In the genomic region with DNA sequence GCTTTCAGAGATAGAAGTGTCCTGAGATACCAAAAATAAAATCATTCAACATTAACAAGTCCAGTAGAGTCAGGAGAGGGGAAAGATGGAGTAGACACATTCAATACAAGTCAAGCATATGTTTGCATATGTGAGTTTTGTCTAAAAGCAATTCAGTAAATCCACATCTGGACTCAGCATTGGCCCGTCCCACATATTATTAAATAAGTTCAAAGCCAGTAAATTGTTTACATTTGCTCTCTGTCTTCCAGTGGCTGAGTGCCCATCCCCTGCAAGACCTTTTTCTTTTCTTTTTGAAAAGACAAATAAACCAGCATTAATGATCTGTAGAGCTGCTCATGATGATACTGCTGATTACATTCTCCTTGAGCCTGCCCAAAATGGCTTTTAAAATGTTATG, we compare ENCODE assay signal across 19 cellular contexts.
DNase-seq lines count a peak whose midpoint lies in the region; ATAC-seq and TF ChIP-seq lines count a peak whose summit lies in the region.
"Had no signal": no experiment of that assay in that cellular context is flagged by ENCODE, and none has a peak within 500 bp of the region (broad histone marks: within the 10 kb centered on the region; RNA-seq: fewer than 3 reads in every experiment).

No MANE protein-coding gene starts in this region.

- no peak overlapping the region for H4K8ac ChIP-seq in IMR-90 (ENCODE audit: low read depth in 2 of 2, low read length in 2 of 2)

- intact Hi-C loops in IMR-90 (cut with micrococcal nuclease) = no loop called here
- intact Hi-C loops in CD8-positive, alpha-beta T cell (cut with DNase I, micrococcal nuclease) = no loop called here

- H3K4me1 Mint-ChIP-seq in CD8-positive, alpha-beta T cell (ENCODE audit: low read depth) = no peaks in the 10 kb centered on the region

- H3K36me3 ChIP-seq in IMR-90 (ENCODE audit: control insufficient read depth, insufficient read depth, low read length) (peaks cover 28% of the 10 kb centered on the region), rectal smooth muscle tissue (ENCODE audit: control insufficient read depth, insufficient read depth, low read length) (no peaks in the 10 kb centered on the region), SJCRH30 (peaks cover 82% of the 10 kb centered on the region)
- H3K36me3 ChIP-seq in CD8-positive, alpha-beta T cell (ENCODE audit: insufficient read depth, low read length) = no peaks in the 10 kb centered on the region

- H3K18ac ChIP-seq in IMR-90 (ENCODE audit: low read depth, low read length) = peak overlapping the region; percentile 67; the same call in 1 of the 2 replicates

- TF ChIP-seq POLR2A in IMR-90 (IDR thresholded peaks at IDR 0.05; ENCODE audit: low read depth, low read length) = no peak

- H3K4me2 ChIP-seq in IMR-90 (ENCODE audit: low read depth, low read length) = no peak overlapping the region
- H3K4me2 ChIP-seq: A549, SK-N-SH had no signal

- H2BK15ac ChIP-seq in IMR-90 (ENCODE audit: low read depth, low read length) = no peak overlapping the region

- H4K5ac ChIP-seq in IMR-90 (ENCODE audit: low read depth, low read length) = no peak overlapping the region

- 0 out of 2 replicates have a peak, but pooled peaks cover 4% of the 10 kb centered on the region for H3K9me1 ChIP-seq in IMR-90 (ENCODE audit: insufficient read depth, low read length)

- no peaks in the 10 kb centered on the region for H3K36me3 Mint-ChIP-seq in CD8-positive, alpha-beta T cell

- no peak overlapping the region for H3K14ac ChIP-seq in IMR-90 (replicated peaks; ENCODE audit: low read depth, low read length)

- no peak overlapping the region for H2BK20ac ChIP-seq in IMR-90 (ENCODE audit: low read depth, low read length)

- H3K4me3 ChIP-seq in IMR-90 (ENCODE audit: insufficient read depth, low read depth, low read length) (no peak overlapping the region), rectal smooth muscle tissue (ENCODE audit: low read length) (no peak overlapping the region), SJCRH30 (no peak overlapping the region)
- H3K4me3 ChIP-seq in CD8-positive, alpha-beta T cell (ENCODE audit: low read depth, low read length) = no peak overlapping the region
- H3K4me3 ChIP-seq: A549 had no signal

- H2AFZ ChIP-seq in IMR-90 (replicated peaks; ENCODE audit: low read length, poor library complexity) = no peak overlapping the region

- H4K20me1 ChIP-seq in IMR-90 (ENCODE audit: insufficient read depth, low read length) = no peaks in the 10 kb centered on the region

- TF ChIP-seq RAD21 in IMR-90 (IDR thresholded peaks at IDR 0.05; ENCODE audit: low read length) = no peak

- POLR2A ChIA-PET in IMR-90 (lab: Charles Lee; ENCODE audit: unreplicated experiment) = no interaction called here
- POLR2A ChIA-PET in CD8-positive, alpha-beta T cell (lab: Charles Lee) = no interaction called here

- no peak overlapping the region for H3K23ac ChIP-seq in IMR-90 (ENCODE audit: low read depth, low read length)

- H3K27ac ChIP-seq in IMR-90 (ENCODE audit: insufficient read depth, low read length) = no peak overlapping the region
- H3K27ac ChIP-seq in rectal smooth muscle tissue (ENCODE audit: low read depth, low read length) = peak overlapping the region; percentile 86
- no peak overlapping the region for H3K27ac ChIP-seq in SJCRH30
- H3K27ac ChIP-seq in CD8-positive, alpha-beta T cell (ENCODE audit: low read depth, low read length) = no peak overlapping the region
- H3K27ac ChIP-seq: A549, RWPE1 had no signal

- H3K79me1 ChIP-seq in IMR-90 (ENCODE audit: low read depth in 1 of 2, low read length in 2 of 2) = no peaks in the 10 kb centered on the region

- H3K27me3 ChIP-seq in IMR-90 (ENCODE audit: control insufficient read depth, insufficient read depth, low read length) (no peaks in the 10 kb centered on the region), rectal smooth muscle tissue (ENCODE audit: control insufficient read depth, insufficient read depth, low read length) (no peaks in the 10 kb centered on the region), SJCRH30 (no peaks in the 10 kb centered on the region)
- H3K27me3 ChIP-seq in CD8-positive, alpha-beta T cell (ENCODE audit: insufficient read depth, low read length) = no peaks in the 10 kb centered on the region

- peaks cover 16% of the 10 kb centered on the region for H3K4me1 ChIP-seq in IMR-90 (ENCODE audit: control insufficient read depth, insufficient read depth, low read length)
- H3K4me1 ChIP-seq in rectal smooth muscle tissue (ENCODE audit: control insufficient read depth, insufficient read depth, low read length) = peaks cover 17% of the 10 kb centered on the region
- no peaks in the 10 kb centered on the region for H3K4me1 ChIP-seq in SJCRH30
- H3K4me1 ChIP-seq in CD8-positive, alpha-beta T cell (ENCODE audit: insufficient read depth, low read length) = no peaks in the 10 kb centered on the region
- H3K4me1 ChIP-seq: A549, Caco-2 had no signal

- H3K27me3 Mint-ChIP-seq in CD8-positive, alpha-beta T cell (ENCODE audit: low read depth) = peaks cover 8% of the 10 kb centered on the region

- H3K4me3 Mint-ChIP-seq in CD8-positive, alpha-beta T cell = no peak overlapping the region
- H3K4me3 Mint-ChIP-seq: CD4-positive, alpha-beta T cell had no signal

- H3K27ac Mint-ChIP-seq in CD8-positive, alpha-beta T cell = no peak overlapping the region
- H3K27ac Mint-ChIP-seq: CD4-positive, alpha-beta T cell had no signal

- dilution Hi-C loops in IMR-90 (cut with HindIII; ENCODE audit: low sequenced_read_pairs, unreplicated experiment) = no loop called here

- CTCF ChIA-PET in IMR-90 (lab: Yijun Ruan, JAX) = interaction anchor here (0.8 to 0.9 kb wide), 2 partner anchors 30 to 477 kb away, joined by 3 read pairs; no protein-coding TSS in a partner anchor
- CTCF ChIA-PET in CD8-positive, alpha-beta T cell (lab: Charles Lee) = no interaction called here

- TF ChIP-seq CTCF in IMR-90 (conservative IDR thresholded peaks at IDR 0.05; ENCODE audit: low read depth, low read length) = no peak
- TF ChIP-seq CTCF in CD8-positive, alpha-beta T cell (IDR thresholded peaks at IDR 0.05) = no peak

- no TSS peak for BruUV-seq in IMR-90 (replicated peaks; lab: Mats Ljungman, UMichigan)

- H3K9ac ChIP-seq in IMR-90 (ENCODE audit: low read depth, low read length) = no peak overlapping the region
- H3K9ac ChIP-seq in rectal smooth muscle tissue (ENCODE audit: low read length) = no peak overlapping the region
- H3K9ac ChIP-seq: SK-N-SH had no signal

- no CpG with 5 or more reads among the region's 1 CpG for WGBS in IMR-90 (ENCODE audit: extremely low coverage in 2 of 2, insufficient read length in 1 of 2), 2 experiments

- no peak overlapping the region for H2AK9ac ChIP-seq in IMR-90 (replicated peaks; ENCODE audit: low read depth, low read length, poor library complexity)

- no peaks in the 10 kb centered on the region for H3K9me3 ChIP-seq in IMR-90 (ENCODE audit: control insufficient read depth, insufficient read depth, low read length)
- no peaks in the 10 kb centered on the region for H3K9me3 ChIP-seq in SJCRH30 (replicated peaks)
- no peaks in the 10 kb centered on the region for H3K9me3 ChIP-seq in CD8-positive, alpha-beta T cell (ENCODE audit: low read length)
- H3K9me3 ChIP-seq: A549, Caco-2, SK-N-SH had no signal

- H2BK5ac ChIP-seq in IMR-90 (ENCODE audit: low read depth, low read length, poor library complexity, severe bottlenecking) = no peak overlapping the region

- no peak overlapping the region for H3K4ac ChIP-seq in IMR-90 (ENCODE audit: low read depth, low read length)

- H2BK120ac ChIP-seq in IMR-90 (ENCODE audit: low read depth, low read length) = no peak overlapping the region

- no peaks in the 10 kb centered on the region for H3K9me3 Mint-ChIP-seq in CD8-positive, alpha-beta T cell
- H3K9me3 Mint-ChIP-seq: CD4-positive, alpha-beta T cell had no signal

- no peak overlapping the region for H3K56ac ChIP-seq in IMR-90 (ENCODE audit: extremely low read depth, insufficient read depth, low read length)

- DNase-seq in DMS79 (lab: John Stamatoyannopoulos, UW) = peak; percentile 42
- peak; percentile 77 for DNase-seq in IMR-90
- DNase-seq in fibroblast of peridontal ligament (ENCODE audit: extremely low read depth) = peak; percentile 48
- DNase-seq in SJCRH30 = no peak
- no peak for DNase-seq in CD8-positive, alpha-beta T cell
- DNase-seq: Caco-2; CD4-positive, alpha-beta T cell; DMS 273 treated with DMSO at 0.1 percent for 48 hours; Karpas-422; NCI-H1694 treated with DMSO at 0.1 percent for 48 hours; NCI-H2081 treated with DMSO at 0.1 percent for 48 hours; NK-92 treated with Interleukin-12 subunit alpha and Interleukin-12 subunit beta, amount 100 ng/mL, for 24 hours; SHP77 treated with DMSO at 0.1 percent for 48 hours; SK-N-SH had no signal

- in situ Hi-C loops in IMR-90 (cut with MboI; ENCODE audit: low sequenced_read_pairs) = no loop called here

- no peak overlapping the region for H2AK5ac ChIP-seq in IMR-90 (ENCODE audit: low read depth, low read length)

- H4K91ac ChIP-seq in IMR-90 (ENCODE audit: insufficient read depth, low read depth, low read length) = no peak overlapping the region

- peak; percentile 59 for ATAC-seq in IMR-90 (ENCODE audit: low read depth)
- ATAC-seq in GM21515 (IDR thresholded peaks at IDR 0.05; ENCODE audit: unreplicated experiment) = no peak
- no peak for ATAC-seq in HG03571 (IDR thresholded peaks at IDR 0.05; ENCODE audit: unreplicated experiment)
- no peak for ATAC-seq in CD8-positive, alpha-beta T cell
- ATAC-seq: A549 had no signal

TF ChIP-seq in IMR-90, 13 proteins besides CTCF, POLR2A, EP300 and RAD21 (continues in another document):
- TF ChIP-seq FOS (IDR thresholded peaks at IDR 0.05; ENCODE audit: low read depth, low read length) (no peak), MXI1 (IDR thresholded peaks at IDR 0.05; ENCODE audit: borderline replicate concordance, low read depth, low read length) (no peak), MAZ (IDR thresholded peaks at IDR 0.05; ENCODE audit: borderline replicate concordance, low read depth, low read length) (no peak), RCOR1 (IDR thresholded peaks at IDR 0.05; ENCODE audit: insufficient replicate concordance, low read length) (no peak), NFE2L2 (IDR thresholded peaks at IDR 0.05; ENCODE audit: low read depth, low read length) (no peak), MAFK (IDR thresholded peaks at IDR 0.05; ENCODE audit: low read depth, low read length) (no peak), BHLHE40 (IDR thresholded peaks at IDR 0.05; ENCODE audit: low read depth, low read length) (no peak), CHD1 (IDR thresholded peaks at IDR 0.05; ENCODE audit: low read depth, low read length) (no peak), CEBPB (IDR thresholded peaks at IDR 0.05; ENCODE audit: low read depth, low read length) (no peak)
- TF ChIP-seq, protein P1, sequence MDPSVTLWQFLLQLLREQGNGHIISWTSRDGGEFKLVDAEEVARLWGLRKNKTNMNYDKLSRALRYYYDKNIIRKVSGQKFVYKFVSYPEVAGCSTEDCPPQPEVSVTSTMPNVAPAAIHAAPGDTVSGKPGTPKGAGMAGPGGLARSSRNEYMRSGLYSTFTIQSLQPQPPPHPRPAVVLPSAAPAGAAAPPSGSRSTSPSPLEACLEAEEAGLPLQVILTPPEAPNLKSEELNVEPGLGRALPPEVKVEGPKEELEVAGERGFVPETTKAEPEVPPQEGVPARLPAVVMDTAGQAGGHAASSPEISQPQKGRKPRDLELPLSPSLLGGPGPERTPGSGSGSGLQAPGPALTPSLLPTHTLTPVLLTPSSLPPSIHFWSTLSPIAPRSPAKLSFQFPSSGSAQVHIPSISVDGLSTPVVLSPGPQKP (IDR thresholded peaks at IDR 0.05; ENCODE audit: borderline replicate concordance, low read depth, low read length) = no peak

Comparison
In these comparisons a context has a peak if more than half of its experiments do, and no peak if none do; other contexts are left out.
1. DNase-seq: peak in DMS79 (single experiment), IMR-90 (single experiment) and fibroblast of peridontal ligament (single experiment); none in SJCRH30 (0 of 2) and CD8-positive, alpha-beta T cell (0 of 7).